Comparison of ENCODE assay signal across 26 cellular contexts in genomic region chr1:28985427-28985826, GRCh38.
A peak's percentile ranks its signal among the peaks of the same experiment; 100 is the strongest.
DNase-seq lines count a peak whose midpoint lies in the region; ATAC-seq and TF ChIP-seq lines count a peak whose summit lies in the region.
"Had no signal": no experiment of that assay in that cellular context is flagged by ENCODE, and none has a peak within 500 bp of the region (broad histone marks: within the 10 kb centered on the region; RNA-seq: fewer than 3 reads in every experiment).

No MANE protein-coding gene starts in this region.

- H3K4me2 ChIP-seq in GM23248 (ENCODE audit: unreplicated experiment) = no peak overlapping the region

- H3K27me3 Mint-ChIP-seq in activated naive CD8-positive, alpha-beta T cell treated with anti-CD3 and anti-CD28 coated beads, Interleukin-2, amount 50 U/mL, for 24 hours = no peaks in the 10 kb centered on the region
- no peaks in the 10 kb centered on the region for H3K27me3 Mint-ChIP-seq in activated naive CD8-positive, alpha-beta T cell treated with anti-CD3 and anti-CD28 coated beads for 36 hours
- H3K27me3 Mint-ChIP-seq in activated B cell treated with CpG ODN at 0.5 μM for 24 hours = no peaks in the 10 kb centered on the region
- H3K27me3 Mint-ChIP-seq: activated naive CD8-positive, alpha-beta T cell; CD4-positive, alpha-beta memory T cell; naive thymus-derived CD8-positive, alpha-beta T cell had no signal

- POLR2A ChIA-PET in activated B cell treated with CpG ODN at 0.5 μM for 24 hours (lab: Charles Lee) = interaction anchor here (0.6 to 0.7 kb wide), 2 partner anchors 20 to 100 kb away, joined by 3 to 5 read pairs; no protein-coding TSS in a partner anchor
- POLR2A ChIA-PET in GM10248 (lab: Yijun Ruan, JAX) = no interaction called here

- no peaks in the 10 kb centered on the region for H3F3A ChIP-seq in GM23248 (ENCODE audit: insufficient read depth)

- H4K20me1 ChIP-seq in GM23248 (ENCODE audit: insufficient read depth) = no peaks in the 10 kb centered on the region

- no peak overlapping the region for H3K4me3 Mint-ChIP-seq in activated naive CD8-positive, alpha-beta T cell treated with anti-CD3 and anti-CD28 coated beads, Interleukin-2, amount 50 U/mL, for 24 hours
- no peak overlapping the region for H3K4me3 Mint-ChIP-seq in activated naive CD8-positive, alpha-beta T cell treated with anti-CD3 and anti-CD28 coated beads for 36 hours
- H3K4me3 Mint-ChIP-seq in activated B cell treated with CpG ODN at 0.5 μM for 24 hours = no peak overlapping the region
- H3K4me3 Mint-ChIP-seq in stimulated activated effector memory CD8-positive, alpha-beta T cell treated with anti-CD3 and anti-CD28 coated beads, Interleukin-12 subunit alpha, Interleukin-12 subunit beta, amount 100 ng/mL, for 72 hours = no peak overlapping the region
- H3K4me3 Mint-ChIP-seq: activated naive CD8-positive, alpha-beta T cell had no signal

- no peak for ATAC-seq in activated naive CD8-positive, alpha-beta T cell treated with anti-CD3 and anti-CD28 coated beads, Interleukin-2, amount 50 U/mL, for 24 hours
- ATAC-seq in activated B cell treated with CpG ODN at 0.5 μM for 24 hours (ENCODE audit: low read depth) (no peak), HG03025 (IDR thresholded peaks at IDR 0.05; ENCODE audit: low FRiP score, unreplicated experiment) (no peak)
- no peak for ATAC-seq in stimulated activated effector memory CD8-positive, alpha-beta T cell treated with anti-CD3 and anti-CD28 coated beads, Interleukin-12 subunit alpha, Interleukin-12 subunit beta, amount 100 ng/mL, for 72 hours
- ATAC-seq: naive thymus-derived CD8-positive, alpha-beta T cell; PC-3; upper lobe of right lung had no signal

- no peak overlapping the region for H3K9ac ChIP-seq in GM23248

- H3K79me2 ChIP-seq in GM23248 (ENCODE audit: insufficient read depth) = no peaks in the 10 kb centered on the region

- H3K4me3 ChIP-seq in left ventricle myocardium inferior (no peak overlapping the region), GM23248 (no peak overlapping the region)
- H3K4me3 ChIP-seq: upper lobe of right lung had no signal

- H3K9me3 Mint-ChIP-seq in activated naive CD8-positive, alpha-beta T cell treated with anti-CD3 and anti-CD28 coated beads, Interleukin-2, amount 50 U/mL, for 24 hours = no peaks in the 10 kb centered on the region
- H3K9me3 Mint-ChIP-seq in activated naive CD8-positive, alpha-beta T cell treated with anti-CD3 and anti-CD28 coated beads for 36 hours = peaks cover 3% of the 10 kb centered on the region
- no peaks in the 10 kb centered on the region for H3K9me3 Mint-ChIP-seq in activated B cell treated with CpG ODN at 0.5 μM for 24 hours
- no peaks in the 10 kb centered on the region for H3K9me3 Mint-ChIP-seq in stimulated activated effector memory CD8-positive, alpha-beta T cell treated with anti-CD3 and anti-CD28 coated beads, Interleukin-12 subunit alpha, Interleukin-12 subunit beta, amount 100 ng/mL, for 72 hours
- H3K9me3 Mint-ChIP-seq: CD4-positive, alpha-beta memory T cell; naive thymus-derived CD8-positive, alpha-beta T cell had no signal

- no peaks in the 10 kb centered on the region for H3K9me2 ChIP-seq in GM23248 (ENCODE audit: insufficient read depth)

- H3K4me1 ChIP-seq in left ventricle myocardium inferior (peaks cover 32% of the 10 kb centered on the region), GM23248 (ENCODE audit: insufficient read depth) (no peaks in the 10 kb centered on the region)
- H3K4me1 ChIP-seq: upper lobe of right lung had no signal

- TF ChIP-seq CTCF in activated B cell treated with CpG ODN at 0.5 μM for 24 hours (IDR thresholded peaks at IDR 0.05) (no peak), left ventricle myocardium inferior (IDR thresholded peaks at IDR 0.05; ENCODE audit: borderline replicate concordance) (no peak), GM10248 (IDR thresholded peaks at IDR 0.05; ENCODE audit: control extremely low read depth, extremely low read depth, low read depth, missing control alignments) (no peak)

- CTCF ChIA-PET in activated B cell treated with CpG ODN at 0.5 μM for 24 hours (lab: Charles Lee) (interaction anchor here (0.9 kb wide), 1 partner anchor 48 kb away, joined by 5 read pairs; no protein-coding TSS in a partner anchor), GM10248 (lab: Yijun Ruan, JAX) (no interaction called here)

- in situ Hi-C loops in GM23248 (cut with MboI) = no loop called here

- H3K36me3 ChIP-seq in left ventricle myocardium inferior (peaks cover 7% of the 10 kb centered on the region), GM23248 (ENCODE audit: low read depth) (no peaks in the 10 kb centered on the region)
- H3K36me3 ChIP-seq: upper lobe of right lung had no signal

- H3K27ac ChIP-seq in left ventricle myocardium inferior (replicated peaks) = peak overlapping the region; percentile 74
- H3K27ac ChIP-seq in GM23248 = no peak overlapping the region
- H3K27ac ChIP-seq: upper lobe of right lung had no signal

- H2AFZ ChIP-seq in GM23248 = no peak overlapping the region

- no peak for DNase-seq in activated naive CD8-positive, alpha-beta T cell treated with anti-CD3 and anti-CD28 coated beads, Interleukin-2, amount 50 U/mL, for 24 hours
- DNase-seq in activated naive CD8-positive, alpha-beta T cell treated with anti-CD3 and anti-CD28 coated beads for 36 hours = no peak
- DNase-seq in activated B cell treated with CpG ODN at 0.5 μM for 24 hours (no peak), left ventricle myocardium inferior (no peak), GM23248 (no peak), GM10248 (ENCODE audit: extremely low spot score) (no peak)
- DNase-seq in stimulated activated effector memory CD8-positive, alpha-beta T cell treated with anti-CD3 and anti-CD28 coated beads, Interleukin-12 subunit alpha, Interleukin-12 subunit beta, amount 100 ng/mL, for 72 hours (ENCODE audit: low spot score in 2 of 2) = no peak
- DNase-seq: 8988T; activated CD4-positive, alpha-beta T cell treated with anti-CD3 and anti-CD28 coated beads for 4 hours; activated effector memory CD4-positive, alpha-beta T cell treated with anti-CD3 and anti-CD28 coated beads, Interleukin-2, amount 50 U/mL, for 16 hours; aorta; CD4-positive, alpha-beta memory T cell; cortex of kidney; glutamatergic neuron; islet precursor cell; KBM-7; naive thymus-derived CD8-positive, alpha-beta T cell; NCI-H1105; NCI-H1930; NCI-H524 treated with DMSO at 0.1 percent for 48 hours; PC-3; stimulated activated CD4-positive, alpha-beta T cell treated with anti-CD3 and anti-CD28 coated beads, Interleukin-15, amount 100 ng/mL, for 24 hours; stimulated activated CD4-positive, alpha-beta T cell treated with anti-CD3 and anti-CD28 coated beads, Interleukin-4, amount 100 ng/mL, for 4 hours; upper lobe of right lung had no signal

- no peaks in the 10 kb centered on the region for H3K27me3 ChIP-seq in left ventricle myocardium inferior (ENCODE audit: low read depth)
- no peaks in the 10 kb centered on the region for H3K27me3 ChIP-seq in GM23248 (replicated peaks; ENCODE audit: insufficient read depth)
- H3K27me3 ChIP-seq: upper lobe of right lung had no signal

- intact Hi-C loops in activated B cell treated with CpG ODN at 0.5 μM for 24 hours (cut with micrococcal nuclease) (loop anchor here (5.0 kb wide), 1 partner anchor 58 kb away; no protein-coding TSS in a partner anchor), left ventricle myocardium inferior (cut with micrococcal nuclease) (no loop called here)

- peak overlapping the region; percentile 30 for H3K27ac Mint-ChIP-seq in activated naive CD8-positive, alpha-beta T cell treated with anti-CD3 and anti-CD28 coated beads, Interleukin-2, amount 50 U/mL, for 24 hours
- no peak overlapping the region for H3K27ac Mint-ChIP-seq in activated naive CD8-positive, alpha-beta T cell treated with anti-CD3 and anti-CD28 coated beads for 36 hours
- peak overlapping the region; percentile 54 for H3K27ac Mint-ChIP-seq in activated B cell treated with CpG ODN at 0.5 μM for 24 hours
- H3K27ac Mint-ChIP-seq in stimulated activated effector memory CD8-positive, alpha-beta T cell treated with anti-CD3 and anti-CD28 coated beads, Interleukin-12 subunit alpha, Interleukin-12 subunit beta, amount 100 ng/mL, for 72 hours = peak overlapping the region; percentile 41
- H3K27ac Mint-ChIP-seq: activated naive CD8-positive, alpha-beta T cell had no signal

- 75 to 92% methylated on average over 1 of the region's 1 CpG for WGBS in GM23248 (ENCODE audit: low coverage in 1 of 2, low lambda C conversion rate in 2 of 2, missing lambda C conversion rate in 2 of 2), 2 experiments

- H3K9me3 ChIP-seq in left ventricle myocardium inferior (replicated peaks) (no peaks in the 10 kb centered on the region), GM23248 (ENCODE audit: low read depth) (no peaks in the 10 kb centered on the region)
- H3K9me3 ChIP-seq: upper lobe of right lung had no signal

- peaks cover 14% of the 10 kb centered on the region for H3K36me3 Mint-ChIP-seq in activated naive CD8-positive, alpha-beta T cell treated with anti-CD3 and anti-CD28 coated beads, Interleukin-2, amount 50 U/mL, for 24 hours (ENCODE audit: low read depth)
- H3K36me3 Mint-ChIP-seq in activated naive CD8-positive, alpha-beta T cell treated with anti-CD3 and anti-CD28 coated beads for 36 hours = peaks cover 25% of the 10 kb centered on the region
- peaks cover 28% of the 10 kb centered on the region for H3K36me3 Mint-ChIP-seq in activated B cell treated with CpG ODN at 0.5 μM for 24 hours (ENCODE audit: low read depth)
- H3K36me3 Mint-ChIP-seq in stimulated activated effector memory CD8-positive, alpha-beta T cell treated with anti-CD3 and anti-CD28 coated beads, Interleukin-12 subunit alpha, Interleukin-12 subunit beta, amount 100 ng/mL, for 72 hours = peaks cover 24% of the 10 kb centered on the region

- H3K4me1 Mint-ChIP-seq in activated naive CD8-positive, alpha-beta T cell treated with anti-CD3 and anti-CD28 coated beads, Interleukin-2, amount 50 U/mL, for 24 hours = peaks cover 35% of the 10 kb centered on the region
- peaks cover 30% of the 10 kb centered on the region for H3K4me1 Mint-ChIP-seq in activated naive CD8-positive, alpha-beta T cell treated with anti-CD3 and anti-CD28 coated beads for 36 hours
- peaks cover 24% of the 10 kb centered on the region for H3K4me1 Mint-ChIP-seq in activated B cell treated with CpG ODN at 0.5 μM for 24 hours
- peaks cover 16% of the 10 kb centered on the region for H3K4me1 Mint-ChIP-seq in stimulated activated effector memory CD8-positive, alpha-beta T cell treated with anti-CD3 and anti-CD28 coated beads, Interleukin-12 subunit alpha, Interleukin-12 subunit beta, amount 100 ng/mL, for 72 hours
